ENCODE assay signal across 9 cellular contexts in genomic region chr14:64971452-64971889, GRCh38. TPM values are rescaled to one million over a fixed set of nuclear protein-coding genes. Genes with fewer than 3 reads are reported as not detected.
DNase-seq lines count a peak whose midpoint lies in the region; ATAC-seq and TF ChIP-seq lines count a peak whose summit lies in the region.
"Had no signal": no experiment of that assay in that cellular context is flagged by ENCODE, and none has a peak within 500 bp of the region (broad histone marks: within the 10 kb centered on the region; RNA-seq: fewer than 3 reads in every experiment).

No MANE protein-coding gene starts in this region.

- no peaks in the 10 kb centered on the region for H3K9me3 ChIP-seq in breast epithelium

- H3K4me3 Mint-ChIP-seq in activated naive CD4-positive, alpha-beta T cell treated with anti-CD3 and anti-CD28 coated beads for 36 hours, result peak overlapping the region; percentile 67
- peak overlapping the region; percentile 75 for H3K4me3 Mint-ChIP-seq in mesothelial cell of epicardium

- CTCF ChIA-PET in activated naive CD4-positive, alpha-beta T cell treated with anti-CD3 and anti-CD28 coated beads for 36 hours (lab: Charles Lee), result interaction anchor here (1.0 to 1.6 kb wide), 2 partner anchors 10 to 82 kb away, joined by 3 to 9 read pairs; no protein-coding TSS in a partner anchor

- H3K27ac ChIP-seq in breast epithelium (peak overlapping the region; percentile 41 to 80), urinary bladder (ENCODE audit: low read depth) (peak overlapping the region; percentile 29)

- H3K36me3 Mint-ChIP-seq in activated naive CD4-positive, alpha-beta T cell treated with anti-CD3 and anti-CD28 coated beads for 36 hours (ENCODE audit: low read depth), result no peaks in the 10 kb centered on the region
- no peaks in the 10 kb centered on the region for H3K36me3 Mint-ChIP-seq in mesothelial cell of epicardium

- intact Hi-C loops in activated naive CD4-positive, alpha-beta T cell treated with anti-CD3 and anti-CD28 coated beads for 36 hours (cut with micrococcal nuclease), result no loop called here
- intact Hi-C loops in breast epithelium (cut with DNase I; ENCODE audit: low total_unique reads), result no loop called here

- no peak overlapping the region for H3K27ac Mint-ChIP-seq in activated naive CD4-positive, alpha-beta T cell treated with anti-CD3 and anti-CD28 coated beads for 36 hours
- no peak overlapping the region for H3K27ac Mint-ChIP-seq in mesothelial cell of epicardium

- TF ChIP-seq POLR2A in breast epithelium (IDR thresholded peaks at IDR 0.05), result no peak

- H3K4me1 ChIP-seq in breast epithelium, result peaks cover 0 to 13% of the 10 kb centered on the region in 2 donors
- H3K4me1 ChIP-seq in urinary bladder (ENCODE audit: insufficient read depth), result peaks cover 1% of the 10 kb centered on the region

- H3K4me3 ChIP-seq in breast epithelium (peak overlapping the region; percentile 62 to 83 (median 77)), urinary bladder (ENCODE audit: low read depth, low read length) (peak overlapping the region; percentile 69)

- no peak for TF ChIP-seq CTCF in breast epithelium (IDR thresholded peaks at IDR 0.05)
- TF ChIP-seq CTCF in mesothelial cell of epicardium (IDR thresholded peaks at IDR 0.05; ENCODE audit: unreplicated experiment), result no peak

- 4% methylated on average over 27 of the region's 27 CpGs for WGBS in urinary bladder

- peaks cover 10% of the 10 kb centered on the region for H3K4me1 Mint-ChIP-seq in activated naive CD4-positive, alpha-beta T cell treated with anti-CD3 and anti-CD28 coated beads for 36 hours (ENCODE audit: low read depth)
- H3K4me1 Mint-ChIP-seq in mesothelial cell of epicardium, result peaks cover 27% of the 10 kb centered on the region

- no peak for DNase-seq in activated naive CD4-positive, alpha-beta T cell treated with anti-CD3 and anti-CD28 coated beads for 36 hours
- DNase-seq in activated naive CD4-positive, alpha-beta T cell treated with Interleukin-2 at 50 U/mL for 16 hours, result no peak
- no peak for DNase-seq in breast epithelium (ENCODE audit: low spot score in 2 of 2)
- peak in 1 of 2 experiments; percentile 41 for DNase-seq in mesothelial cell of epicardium (ENCODE audit: low spot score in 2 of 2, unreplicated experiment in 2 of 2)
- no peak for DNase-seq in AG08396 (ENCODE audit: low spot score)

- H3K9me3 Mint-ChIP-seq in activated naive CD4-positive, alpha-beta T cell treated with anti-CD3 and anti-CD28 coated beads for 36 hours, result no peaks in the 10 kb centered on the region
- no peaks in the 10 kb centered on the region for H3K9me3 Mint-ChIP-seq in mesothelial cell of epicardium

- H3K27me3 ChIP-seq in breast epithelium, result no peaks in the 10 kb centered on the region

- no peaks in the 10 kb centered on the region for H3K27me3 Mint-ChIP-seq in activated naive CD4-positive, alpha-beta T cell treated with anti-CD3 and anti-CD28 coated beads for 36 hours (ENCODE audit: low read depth)
- no peaks in the 10 kb centered on the region for H3K27me3 Mint-ChIP-seq in mesothelial cell of epicardium (ENCODE audit: low read depth)

- H3K36me3 ChIP-seq in breast epithelium (no peaks in the 10 kb centered on the region), urinary bladder (ENCODE audit: insufficient read depth) (no peaks in the 10 kb centered on the region)

- no peak for ATAC-seq in GM18868 (IDR thresholded peaks at IDR 0.05; ENCODE audit: unreplicated experiment)
- no peak for ATAC-seq in HG03025 (IDR thresholded peaks at IDR 0.05; ENCODE audit: low FRiP score, unreplicated experiment)

RNA-seq across cellular contexts. Expression of gene RAB15, which starts 0.7 kb away (rescaled TPM):
- 1 to 10 TPM; 2.4 TPM for total RNA-seq in activated naive CD4-positive, alpha-beta T cell treated with anti-CD3 and anti-CD28 coated beads for 36 hours
- total RNA-seq in breast epithelium, result 10 to 100 TPM in 2 of 3 donors, 1 to 10 TPM in 1; 1.3 to 24.0 (median 17.7) TPM
- total RNA-seq in mesothelial cell of epicardium, result 23.1 to 25.0 TPM (median 24.5 TPM) in 3 replicates
- total RNA-seq in urinary bladder, result 11.4 TPM
- polyA plus RNA-seq in urinary bladder, result 10.4 TPM

RNA-seq across cellular contexts. Expression of gene FNTB, which starts 15.2 kb away (rescaled TPM):
- 1 to 10 TPM; 7.9 to 10.0 TPM for total RNA-seq in activated naive CD4-positive, alpha-beta T cell treated with anti-CD3 and anti-CD28 coated beads for 36 hours
- total RNA-seq in breast epithelium (10 to 100 TPM; 15.7 to 22.9 (median 18.9) TPM), mesothelial cell of epicardium (37.5 to 47.6 TPM (median 45.7 TPM) in 3 replicates), urinary bladder (13.0 TPM)
- 12.8 TPM for polyA plus RNA-seq in urinary bladder

RNA-seq across cellular contexts. Expression of gene GPX2, which starts 28.9 kb away (rescaled TPM):
- total RNA-seq in activated naive CD4-positive, alpha-beta T cell treated with anti-CD3 and anti-CD28 coated beads for 36 hours, result not detected
- 1 to 10 TPM in 2 of 3 donors, not detected in 1; 4.4 to 7.5 TPM for total RNA-seq in breast epithelium
- total RNA-seq in mesothelial cell of epicardium, result 0.58 to 0.63 TPM (median 0.61 TPM) in 3 replicates
- total RNA-seq in urinary bladder, result 21.0 TPM
- polyA plus RNA-seq in urinary bladder, result 191 TPM
- total RNA-seq: lung microvascular endothelial cell had no signal

RNA-seq across cellular contexts. Expression of gene CHURC1, which starts 57.2 kb away (rescaled TPM):
- 10 to 100 TPM; 49.6 to 59.7 TPM for total RNA-seq in activated naive CD4-positive, alpha-beta T cell treated with anti-CD3 and anti-CD28 coated beads for 36 hours
- total RNA-seq in breast epithelium (100 to 1,000 TPM in 2 of 3 donors, 10 to 100 TPM in 1; 85.6 to 122 (median 102) TPM), mesothelial cell of epicardium (43.5 to 45.8 TPM (median 45.1 TPM) in 3 replicates), urinary bladder (75.5 TPM)
- polyA plus RNA-seq in urinary bladder, result 69.6 TPM
